13 cellular contexts compared by ENCODE assay signal in the genomic region with DNA sequence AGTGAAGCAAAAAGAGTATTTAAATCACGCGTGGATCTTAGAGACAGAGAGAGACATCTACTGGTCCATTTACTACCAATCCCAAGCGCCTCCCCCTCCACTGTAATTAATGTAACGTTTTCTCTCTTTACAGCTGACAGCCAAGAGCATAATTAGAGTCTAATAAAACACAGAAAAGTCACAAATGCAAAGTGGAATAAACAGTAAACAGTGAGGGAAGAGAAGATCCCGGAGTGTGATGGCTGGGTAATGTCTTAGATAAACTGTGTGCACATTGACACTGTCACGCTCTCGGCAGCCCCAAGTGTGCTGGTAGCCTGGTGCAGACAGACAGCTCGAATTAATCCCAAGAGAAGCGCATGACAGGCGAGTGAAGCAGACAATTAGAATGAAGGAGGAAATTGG.
DNase-seq lines count a peak whose midpoint lies in the region; ATAC-seq and TF ChIP-seq lines count a peak whose summit lies in the region.
"Had no signal": no experiment of that assay in that cellular context is flagged by ENCODE, and none has a peak within 500 bp of the region (broad histone marks: within the 10 kb centered on the region; RNA-seq: fewer than 3 reads in every experiment).

No MANE protein-coding gene starts in this region.

- H3K4me1 ChIP-seq in right atrium auricular region: no peaks in the 10 kb centered on the region
- no peaks in the 10 kb centered on the region for H3K4me1 ChIP-seq in lower lobe of right lung
- no peaks in the 10 kb centered on the region for H3K4me1 ChIP-seq in testis
- H3K4me1 ChIP-seq: ascending aorta, BLaER1 had no signal

- H3K9me3 Mint-ChIP-seq in T-helper 2 cell treated with Interferon-gamma antibody and Interleukin-4, amounts not matched to agents 5 μg/mL and 100 μg/mL, for 36 hours: no peaks in the 10 kb centered on the region
- H3K9me3 Mint-ChIP-seq: activated CD4-positive, alpha-beta memory T cell treated with anti-CD3 and anti-CD28 coated beads for 36 hours had no signal

- TF ChIP-seq CTCF in right atrium auricular region (IDR thresholded peaks at IDR 0.05) (no peak), WERI-Rb-1 (IDR thresholded peaks at IDR 0.05; ENCODE audit: low read depth, low read length) (peak; percentile 11; the same call in 1 of the 2 replicates), lower lobe of right lung (IDR thresholded peaks at IDR 0.05) (no peak), testis (IDR thresholded peaks at IDR 0.05) (no peak)

- H3K9me3 ChIP-seq in right atrium auricular region (no peaks in the 10 kb centered on the region), WERI-Rb-1 (ENCODE audit: severe bottlenecking) (no peaks in the 10 kb centered on the region), lower lobe of right lung (no peaks in the 10 kb centered on the region), testis (no peaks in the 10 kb centered on the region)
- H3K9me3 ChIP-seq: ascending aorta, BLaER1 had no signal

- H3K27ac ChIP-seq in right atrium auricular region (no peak overlapping the region), WERI-Rb-1 (no peak overlapping the region), lower lobe of right lung (no peak overlapping the region), testis (no peak overlapping the region)
- H3K27ac ChIP-seq: ascending aorta, BLaER1, PC-9 had no signal

- H3K36me3 ChIP-seq in right atrium auricular region (no peaks in the 10 kb centered on the region), WERI-Rb-1 (no peaks in the 10 kb centered on the region), lower lobe of right lung (no peaks in the 10 kb centered on the region), testis (ENCODE audit: low read depth, missing control alignments) (no peaks in the 10 kb centered on the region), H7 (replicated peaks; ENCODE audit: control insufficient read depth, insufficient read depth, low read length) (no peaks in the 10 kb centered on the region)
- H3K36me3 ChIP-seq: ascending aorta, BLaER1 had no signal

- H3K4me1 Mint-ChIP-seq in T-helper 2 cell treated with Interferon-gamma antibody and Interleukin-4, amounts not matched to agents 5 μg/mL and 100 μg/mL, for 36 hours (ENCODE audit: low read depth): no peaks in the 10 kb centered on the region

- H3K4me3 ChIP-seq in right atrium auricular region (peak overlapping the region in 1 of 2 donors; percentile 8), WERI-Rb-1 (ENCODE audit: low read depth, low read length) (peak overlapping the region; percentile 54), lower lobe of right lung (no peak overlapping the region), testis (no peak overlapping the region), H7 (ENCODE audit: insufficient read depth, low read depth, low read length) (no peak overlapping the region)
- H3K4me3 ChIP-seq: ascending aorta, BLaER1, PC-9 had no signal

- H3K4me3 Mint-ChIP-seq in T-helper 2 cell treated with Interferon-gamma antibody and Interleukin-4, amounts not matched to agents 5 μg/mL and 100 μg/mL, for 36 hours: no peak overlapping the region
- H3K4me3 Mint-ChIP-seq: activated CD4-positive, alpha-beta memory T cell treated with anti-CD3 and anti-CD28 coated beads for 36 hours; HFFc6 had no signal

- no peak overlapping the region for H3K27ac Mint-ChIP-seq in T-helper 2 cell treated with Interferon-gamma antibody and Interleukin-4, amounts not matched to agents 5 μg/mL and 100 μg/mL, for 36 hours
- H3K27ac Mint-ChIP-seq: activated CD4-positive, alpha-beta memory T cell treated with anti-CD3 and anti-CD28 coated beads for 36 hours; HFFc6 had no signal

- 5 to 13% methylated on average over 10 of the region's 10 CpGs for WGBS in testis, 2 donors

- no peaks in the 10 kb centered on the region for H3K36me3 Mint-ChIP-seq in T-helper 2 cell treated with Interferon-gamma antibody and Interleukin-4, amounts not matched to agents 5 μg/mL and 100 μg/mL, for 36 hours (ENCODE audit: low read depth)
- H3K36me3 Mint-ChIP-seq: activated CD4-positive, alpha-beta memory T cell treated with anti-CD3 and anti-CD28 coated beads for 36 hours had no signal

- no peak for DNase-seq in Right ventricle myocardium superior
- DNase-seq in right atrium auricular region (ENCODE audit: low spot score): no peak
- DNase-seq in WERI-Rb-1: peak; percentile 63
- DNase-seq in lower lobe of right lung: peak; percentile 26
- DNase-seq in testis: peak; percentile 45
- no peak for DNase-seq in H7
- no peak for DNase-seq in T-helper 2 cell treated with Interferon-gamma antibody and Interleukin-4, amounts not matched to agents 5 μg/mL and 100 μg/mL, for 36 hours (ENCODE audit: low spot score)
- DNase-seq in sciatic nerve (ENCODE audit: low spot score): no peak
- DNase-seq: activated CD4-positive, alpha-beta memory T cell treated with anti-CD3 and anti-CD28 coated beads for 36 hours; HFFc6; PC-9 had no signal

- H3K27me3 ChIP-seq in right atrium auricular region (no peaks in the 10 kb centered on the region), WERI-Rb-1 (ENCODE audit: insufficient read depth, low read depth, severe bottlenecking) (no peaks in the 10 kb centered on the region), lower lobe of right lung (ENCODE audit: low read depth) (no peaks in the 10 kb centered on the region), testis (no peaks in the 10 kb centered on the region), H7 (ENCODE audit: control insufficient read depth, insufficient read depth, low read length) (no peaks in the 10 kb centered on the region)
- H3K27me3 ChIP-seq: ascending aorta, BLaER1 had no signal

- H3K27me3 Mint-ChIP-seq in T-helper 2 cell treated with Interferon-gamma antibody and Interleukin-4, amounts not matched to agents 5 μg/mL and 100 μg/mL, for 36 hours (ENCODE audit: low read depth): no peaks in the 10 kb centered on the region
- H3K27me3 Mint-ChIP-seq: activated CD4-positive, alpha-beta memory T cell treated with anti-CD3 and anti-CD28 coated beads for 36 hours had no signal

- intact Hi-C loops in Right ventricle myocardium superior (cut with DNase I) (no loop called here), lower lobe of right lung (cut with DNase I) (no loop called here), testis (cut with DNase I; ENCODE audit: low total_unique reads) (no loop called here), sciatic nerve (cut with DNase I) (no loop called here)

- TF ChIP-seq POLR2A in testis (IDR thresholded peaks at IDR 0.05): no peak

- ATAC-seq in Right ventricle myocardium superior (ENCODE audit: poor library complexity) (peak; percentile 61), lower lobe of right lung (no peak), sciatic nerve (no peak)

Comparison
In these comparisons a context has a peak if more than half of its experiments do, and no peak if none do; other contexts are left out.
1. DNase-seq: peak in WERI-Rb-1 (single experiment), lower lobe of right lung (single experiment) and testis (single experiment); none in Right ventricle myocardium superior (single experiment), right atrium auricular region (single experiment), H7 (single experiment), T-helper 2 cell treated with Interferon-gamma antibody and Interleukin-4, amounts not matched to agents 5 μg/mL and 100 μg/mL, for 36 hours (single experiment) and sciatic nerve (single experiment).